In genomic region chr10:96043895-96044580, GRCh38 we compare ENCODE assay signal across 8 cellular contexts. TPM values are rescaled to one million over a fixed set of nuclear protein-coding genes. Genes with fewer than 3 reads are reported as not detected.
DNase-seq lines count a peak whose midpoint lies in the region; ATAC-seq and TF ChIP-seq lines count a peak whose summit lies in the region.

No MANE protein-coding gene starts in this region.

- H3K4me3 Mint-ChIP-seq in CD14-positive monocyte (peak overlapping the region; percentile 95), nephron (peak overlapping the region; percentile 89 to 97 (median 91))

- in situ Hi-C loops in Panc1 (cut with HindIII; ENCODE audit: low pct_unique_long_range_greater_than_20kb, low sequenced_read_pairs) = no loop called here

- H3K27ac Mint-ChIP-seq in CD14-positive monocyte = peak overlapping the region; percentile 91 to 97 (median 96)
- peak overlapping the region; percentile 82 to 96 (median 91) for H3K27ac Mint-ChIP-seq in nephron

- peaks cover 23 to 32% of the 10 kb centered on the region in 2 donors for H3K36me3 Mint-ChIP-seq in CD14-positive monocyte
- H3K36me3 Mint-ChIP-seq in nephron (ENCODE audit: low read depth) = peaks cover 26% of the 10 kb centered on the region

- peaks cover 19% of the 10 kb centered on the region for H3K4me1 ChIP-seq in Panc1 (ENCODE audit: control insufficient read depth, insufficient read depth, low read length)
- H3K4me1 ChIP-seq in stomach smooth muscle (ENCODE audit: control insufficient read depth, insufficient read depth, low read length) = peaks cover 9% of the 10 kb centered on the region

- H3K9ac ChIP-seq in stomach smooth muscle (ENCODE audit: low read length in 2 of 2) = peak overlapping the region; percentile 87 to 93

- CTCF ChIA-PET in Panc1 (lab: Charles Lee) = interaction anchor here (0.6 kb wide), 1 partner anchor 21 kb away, joined by 5 read pairs; no protein-coding TSS in a partner anchor

- BruUV-seq in Panc1 (replicated peaks; lab: Mats Ljungman, UMichigan) = no TSS peak

- TF ChIP-seq CTCF in CD14-positive monocyte (IDR thresholded peaks at IDR 0.05) (no peak), Panc1 (IDR thresholded peaks at IDR 0.05) (no peak), fibroblast of the aortic adventitia (IDR thresholded peaks at IDR 0.05; ENCODE audit: insufficient read depth, low read length) (no peak), nephron (IDR thresholded peaks at IDR 0.05; ENCODE audit: unreplicated experiment in 3 of 3) (no peak)

- H3K9me3 ChIP-seq in Panc1 (ENCODE audit: control insufficient read depth, insufficient read depth, low read depth, low read length) (no peaks in the 10 kb centered on the region), stomach smooth muscle (ENCODE audit: control insufficient read depth in 2 of 2, low read length in 2 of 2) (no peaks in the 10 kb centered on the region)

- peak overlapping the region; percentile 88 to 90 for H3K4me3 ChIP-seq in Panc1 (ENCODE audit: low read depth in 2 of 2, low read length in 2 of 2)
- H3K4me3 ChIP-seq in fibroblast of the aortic adventitia (ENCODE audit: low read depth, low read length) = peak overlapping the region; percentile 80
- peak overlapping the region; percentile 81 to 82 for H3K4me3 ChIP-seq in stomach smooth muscle (ENCODE audit: low read length in 2 of 2)

- H3K27ac ChIP-seq in Panc1 (ENCODE audit: low read length) (peak overlapping the region; percentile 89), stomach smooth muscle (ENCODE audit: low read length) (peak overlapping the region; percentile 66)

- ATAC-seq in GM19324 (IDR thresholded peaks at IDR 0.05; ENCODE audit: low FRiP score, unreplicated experiment) (peak; percentile 28), HG03432 (IDR thresholded peaks at IDR 0.05; ENCODE audit: unreplicated experiment) (peak; percentile 47), Panc1 (peak; percentile 75)

- H3K27me3 ChIP-seq in Panc1 (ENCODE audit: control insufficient read depth, insufficient read depth, low read length) (no peaks in the 10 kb centered on the region; the same call in 1 of the 2 replicates), stomach smooth muscle (ENCODE audit: control insufficient read depth in 1 of 2, insufficient read depth in 2 of 2, low read length in 2 of 2) (no peaks in the 10 kb centered on the region)

- H3K9me3 Mint-ChIP-seq in CD14-positive monocyte (no peaks in the 10 kb centered on the region), nephron (no peaks in the 10 kb centered on the region)

- H3K4me1 Mint-ChIP-seq in CD14-positive monocyte (peaks cover 48% of the 10 kb centered on the region), nephron (peaks cover 38% of the 10 kb centered on the region)

- H3K36me3 ChIP-seq in Panc1 (ENCODE audit: control insufficient read depth, insufficient read depth, low read length) = no peaks in the 10 kb centered on the region
- no peaks in the 10 kb centered on the region for H3K36me3 ChIP-seq in stomach smooth muscle (ENCODE audit: control insufficient read depth in 2 of 2, insufficient read depth in 2 of 2, low read length in 2 of 2)

- H3K27me3 Mint-ChIP-seq in CD14-positive monocyte (ENCODE audit: low read depth in 3 of 3) = peaks cover 0 to 1% (median 0%) of the 10 kb centered on the region in 3 donors
- no peaks in the 10 kb centered on the region for H3K27me3 Mint-ChIP-seq in nephron (ENCODE audit: low read depth)

- peak; percentile 53 for DNase-seq in CD14-positive monocyte (ENCODE audit: low spot score)
- DNase-seq in Panc1 (ENCODE audit: low read depth, low spot score) = no peak
- peak; percentile 31 for DNase-seq in activated T-helper 9 cell treated with anti-CD3 and anti-CD28 coated beads, Interleukin-2, amount 50 U/mL, for 16 hours (ENCODE audit: low read depth)
- DNase-seq in fibroblast of the aortic adventitia (ENCODE audit: low read depth) = peak; percentile 31

- intact Hi-C loops in CD14-positive monocyte (cut with micrococcal nuclease) (loop anchor here in 1 of 2 donors (5.0 to 10.0 kb wide), 2 partner anchors 43 to 349 kb away; partner anchors contain the start of gene TCTN3), Panc1 (cut with micrococcal nuclease; ENCODE audit: unreplicated experiment) (no loop called here)

- POLR2A ChIA-PET in Panc1 (lab: Charles Lee) = interaction anchor here (0.6 kb wide), 1 partner anchor 277 kb away, joined by 3 read pairs; no protein-coding TSS in a partner anchor

RNA-seq across cellular contexts. Expression of gene CCNJ, which starts 0.7 kb away (rescaled TPM):
- polyA plus RNA-seq in CD14-positive monocyte = 1 to 10 TPM; 1.3 to 2.5 TPM
- total RNA-seq in Panc1 (2021; ENCODE audit: unreplicated experiment) = 15.2 TPM
- polyA plus RNA-seq in Panc1 (2012; ENCODE audit: insufficient read length) = 7.8 TPM
- total RNA-seq in fibroblast of the aortic adventitia (ENCODE audit: low replicate concordance) = 2.6 and 4.5 TPM in 2 replicates
